In genomic region chr6:28838634-28839442, GRCh38 we compare ENCODE assay signal across 1 cellular context.
TF ChIP-seq lines count a peak whose summit lies in the region.

No MANE protein-coding gene starts in this region.

TF ChIP-seq in HepG2, 621 proteins besides CTCF, POLR2A, EP300 and RAD21 (continued from another document and continues in another):
- TF ChIP-seq ZBTB26 (CRISPR knock-in tag; IDR thresholded peaks at IDR 0.05; ENCODE audit: borderline replicate concordance) (peak; percentile 90), NR1H2 (CRISPR knock-in tag; IDR thresholded peaks at IDR 0.05; ENCODE audit: borderline replicate concordance, low read depth) (no peak), IKZF4 (CRISPR knock-in tag; IDR thresholded peaks at IDR 0.05; ENCODE audit: borderline replicate concordance, low read depth, not compliant biosample characterization) (no peak), ZNF691 (CRISPR knock-in tag; IDR thresholded peaks at IDR 0.05; ENCODE audit: borderline replicate concordance, low read depth) (peak; percentile 96), SRSF9 (IDR thresholded peaks at IDR 0.05; ENCODE audit: borderline replicate concordance, insufficient read depth, low read depth, low read length, poor library complexity, severe bottlenecking) (no peak), HNRNPLL (IDR thresholded peaks at IDR 0.05; ENCODE audit: low read depth, low read length, poor library complexity, severe bottlenecking) (peak; percentile 78), SMC3 (IDR thresholded peaks at IDR 0.05; ENCODE audit: low read length) (peak; percentile 21; the same call in 1 of the 2 replicates), NFYB (CRISPR knock-in tag; IDR thresholded peaks at IDR 0.05) (peak; percentile 64), MYPOP (CRISPR knock-in tag; IDR thresholded peaks at IDR 0.05) (peak; percentile 37; the same call in 1 of the 2 replicates), ZNF660 (CRISPR knock-in tag; IDR thresholded peaks at IDR 0.05; ENCODE audit: borderline replicate concordance, low read depth) (no peak; the same call in 1 of the 2 replicates), ZBTB49 (CRISPR knock-in tag; IDR thresholded peaks at IDR 0.05; ENCODE audit: borderline replicate concordance) (peak; percentile 94; the same call in 1 of the 2 replicates), ZNF24 (IDR thresholded peaks at IDR 0.05) (no peak), NR2F1 (CRISPR knock-in tag; IDR thresholded peaks at IDR 0.05) (no peak), HHEX (CRISPR knock-in tag; IDR thresholded peaks at IDR 0.05) (no peak), SP1 (IDR thresholded peaks at IDR 0.05) (no peak), SP1 (CRISPR knock-in tag; IDR thresholded peaks at IDR 0.05) (peak; percentile 41; the same call in 1 of the 2 replicates), ZNF468 (CRISPR knock-in tag; IDR thresholded peaks at IDR 0.05) (0 out of 2 replicates have a peak, but pooled peaks have one; percentile 11), ARID2 (CRISPR knock-in tag; IDR thresholded peaks at IDR 0.05; ENCODE audit: borderline replicate concordance) (no peak), NFKBIZ (CRISPR knock-in tag; IDR thresholded peaks at IDR 0.05) (peak; percentile 54; the same call in 1 of the 2 replicates), TEF (CRISPR knock-in tag; IDR thresholded peaks at IDR 0.05) (no peak), MIXL1 (CRISPR knock-in tag; IDR thresholded peaks at IDR 0.05) (peak; percentile 39; the same call in 1 of the 2 replicates), ZSCAN22 (CRISPR knock-in tag; IDR thresholded peaks at IDR 0.05) (peak; percentile 40; the same call in 1 of the 2 replicates), JUND (CRISPR knock-in tag; IDR thresholded peaks at IDR 0.05) (no peak), ZNF234 (CRISPR knock-in tag; conservative IDR thresholded peaks at IDR 0.05) (no peak), ZNF646 (CRISPR knock-in tag; IDR thresholded peaks at IDR 0.05) (no peak), ZBTB7B (CRISPR knock-in tag; IDR thresholded peaks at IDR 0.05) (peak; percentile 52; the same call in 1 of the 2 replicates), SPEN (CRISPR knock-in tag; IDR thresholded peaks at IDR 0.05; ENCODE audit: low read depth) (peak; percentile 70; the same call in 1 of the 2 replicates), ZNF331 (CRISPR knock-in tag; IDR thresholded peaks at IDR 0.05) (peak; percentile 77; the same call in 1 of the 2 replicates), ZFP91 (CRISPR knock-in tag; IDR thresholded peaks at IDR 0.05; ENCODE audit: borderline replicate concordance) (peak; percentile 93), ZNF644 (CRISPR knock-in tag; IDR thresholded peaks at IDR 0.05; ENCODE audit: low read depth) (peak; percentile 61; the same call in 1 of the 2 replicates), HDAC2 (CRISPR knock-in tag; IDR thresholded peaks at IDR 0.05) (peak; percentile 64; the same call in 1 of the 2 replicates), NRL (CRISPR knock-in tag; IDR thresholded peaks at IDR 0.05; ENCODE audit: borderline replicate concordance) (peak; percentile 88; the same call in 1 of the 2 replicates), ZNF546 (CRISPR knock-in tag; conservative IDR thresholded peaks at IDR 0.05) (0 out of 2 replicates have a peak, but pooled peaks have one; percentile 43), ZNF574 (CRISPR knock-in tag; IDR thresholded peaks at IDR 0.05) (peak; percentile 82), ZNF232 (CRISPR knock-in tag; IDR thresholded peaks at IDR 0.05; ENCODE audit: borderline replicate concordance) (peak; percentile 71; the same call in 1 of the 2 replicates), ZNF367 (CRISPR knock-in tag; IDR thresholded peaks at IDR 0.05; ENCODE audit: borderline replicate concordance) (no peak), ZNF577 (CRISPR knock-in tag; IDR thresholded peaks at IDR 0.05; ENCODE audit: borderline replicate concordance, low read depth) (0 out of 2 replicates have a peak, but pooled peaks have one; percentile 76), ARID3A (IDR thresholded peaks at IDR 0.05; ENCODE audit: low read depth, low read length) (no peak), PAWR (CRISPR knock-in tag; IDR thresholded peaks at IDR 0.05; ENCODE audit: borderline replicate concordance) (peak; percentile 69; the same call in 1 of the 2 replicates), KLF6 (CRISPR knock-in tag; IDR thresholded peaks at IDR 0.05) (no peak; the same call in 1 of the 2 replicates)
